Comparison of ENCODE assay signal across 8 cellular contexts in the genomic region with DNA sequence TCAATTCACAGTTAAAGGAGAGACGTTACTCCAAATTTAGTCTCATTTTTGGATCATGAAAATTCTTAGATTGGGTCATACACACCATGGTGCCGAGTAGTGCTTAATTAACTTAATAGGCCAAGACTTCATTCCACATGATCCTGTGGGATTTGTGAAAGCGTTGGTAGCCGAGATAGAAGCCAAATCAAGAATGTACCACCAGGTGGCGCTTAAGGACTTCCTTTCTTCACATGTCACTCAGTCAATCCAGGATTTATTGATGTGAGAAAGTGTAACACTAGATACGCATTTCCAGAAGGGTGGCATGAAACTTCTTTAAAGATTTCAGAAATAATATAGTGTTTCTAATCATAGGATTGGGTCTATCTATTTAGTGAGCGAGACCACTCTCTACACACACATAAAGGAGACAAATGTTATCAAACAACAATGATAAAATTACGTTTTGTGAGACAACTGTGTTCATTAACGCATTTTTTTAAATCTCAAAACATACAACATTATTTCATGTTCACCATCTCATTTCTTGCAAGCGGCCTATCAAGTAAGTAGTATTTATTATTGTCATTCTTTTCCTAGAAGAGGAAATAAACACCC.
A peak's percentile ranks its signal among the peaks of the same experiment; 100 is the strongest.
DNase-seq lines count a peak whose midpoint lies in the region; ATAC-seq and TF ChIP-seq lines count a peak whose summit lies in the region.

No MANE protein-coding gene starts in this region.

- H3K27me3 Mint-ChIP-seq in activated T-cell treated with anti-CD3 and anti-CD28 coated beads, Interleukin-2, amount 50 U/mL, for 4 hours (ENCODE audit: low read depth): no peaks in the 10 kb centered on the region

- no peak for ATAC-seq in activated T-cell treated with anti-CD3 and anti-CD28 coated beads, Interleukin-2, amount 50 U/mL, for 4 hours
- peak; percentile 73 for ATAC-seq in GM21576 (IDR thresholded peaks at IDR 0.05; ENCODE audit: unreplicated experiment)

- no peaks in the 10 kb centered on the region for H3K9me2 ChIP-seq in neural cell (ENCODE audit: insufficient read depth, low read length)

- H3K27ac ChIP-seq in neural cell (ENCODE audit: low read length): no peak overlapping the region

- H3F3A ChIP-seq in neural cell (ENCODE audit: insufficient read depth, low read length, poor library complexity, severe bottlenecking): no peaks in the 10 kb centered on the region

- no peak overlapping the region for H3K4me2 ChIP-seq in neural cell (ENCODE audit: low read length)

- TF ChIP-seq EP300 in neural cell (conservative IDR thresholded peaks at IDR 0.05; ENCODE audit: poor library complexity, severe bottlenecking): peak; percentile 24

- no peaks in the 10 kb centered on the region for H3K36me3 ChIP-seq in neural cell (ENCODE audit: insufficient read depth, low read length)

- peak; percentile 2 for DNase-seq in activated T-cell treated with anti-CD3 and anti-CD28 coated beads for 24 hours (ENCODE audit: low read depth)
- no peak for DNase-seq in activated T-cell treated with anti-CD3 and anti-CD28 coated beads, Interleukin-2, amount 50 U/mL, for 4 hours
- peak; percentile 52 for DNase-seq in LoVo (ENCODE audit: low spot score)
- DNase-seq in SHP77 (lab: John Stamatoyannopoulos, UW): peak; percentile 17 to 54
- DNase-seq in epithelial cell of esophagus (ENCODE audit: low read depth): peak; percentile 80
- DNase-seq in amniotic stem cell (lab: John Stamatoyannopoulos, UW): no peak

- peak; percentile 94 for TF ChIP-seq RAD21 in neural cell (conservative IDR thresholded peaks at IDR 0.05)

- H4K20me1 ChIP-seq in neural cell (ENCODE audit: insufficient read depth): no peaks in the 10 kb centered on the region

- no peaks in the 10 kb centered on the region for H3K9me3 ChIP-seq in neural cell (ENCODE audit: low read length)

- no peak overlapping the region for H3K9ac ChIP-seq in neural cell (ENCODE audit: low read length)

- no peaks in the 10 kb centered on the region for H3K4me1 Mint-ChIP-seq in activated T-cell treated with anti-CD3 and anti-CD28 coated beads, Interleukin-2, amount 50 U/mL, for 4 hours (ENCODE audit: low read depth)

- H3K27me3 ChIP-seq in neural cell (ENCODE audit: insufficient read depth, low read depth, low read length): no peaks in the 10 kb centered on the region

- H3K79me2 ChIP-seq in neural cell (replicated peaks; ENCODE audit: insufficient read depth, low read length): no peaks in the 10 kb centered on the region

- H3K36me3 Mint-ChIP-seq in activated T-cell treated with anti-CD3 and anti-CD28 coated beads, Interleukin-2, amount 50 U/mL, for 4 hours (ENCODE audit: insufficient read depth): no peaks in the 10 kb centered on the region

- no peak overlapping the region for H2AFZ ChIP-seq in neural cell (ENCODE audit: low read depth, low read length)

- no peak overlapping the region for H3K4me3 Mint-ChIP-seq in activated T-cell treated with anti-CD3 and anti-CD28 coated beads, Interleukin-2, amount 50 U/mL, for 4 hours

- H3K9me3 Mint-ChIP-seq in activated T-cell treated with anti-CD3 and anti-CD28 coated beads, Interleukin-2, amount 50 U/mL, for 4 hours: no peaks in the 10 kb centered on the region

- H3K4me3 ChIP-seq in epithelial cell of esophagus (ENCODE audit: low read length) (no peak overlapping the region), neural cell (ENCODE audit: low read length) (no peak overlapping the region)

- TF ChIP-seq CTCF in epithelial cell of esophagus (IDR thresholded peaks at IDR 0.05; ENCODE audit: insufficient read depth, low read depth, low read length, missing control alignments) (peak; percentile 86), neural cell (IDR thresholded peaks at IDR 0.05; ENCODE audit: poor library complexity, severe bottlenecking) (peak; percentile 87)

TF ChIP-seq in neural cell, 6 proteins besides CTCF, POLR2A, EP300 and RAD21:
- peak; percentile 94 for TF ChIP-seq SMC3 (conservative IDR thresholded peaks at IDR 0.05; ENCODE audit: poor library complexity)
- no peak for TF ChIP-seq MXI1 (conservative IDR thresholded peaks at IDR 0.05; ENCODE audit: poor library complexity, severe bottlenecking)
- TF ChIP-seq POLR2AphosphoS5 (IDR thresholded peaks at IDR 0.05): no peak
- no peak for TF ChIP-seq EZH2 (IDR thresholded peaks at IDR 0.05; ENCODE audit: borderline replicate concordance, insufficient read depth, low read length, poor library complexity, severe bottlenecking)
- TF ChIP-seq TAF1 (IDR thresholded peaks at IDR 0.05; ENCODE audit: low read depth): no peak
TF ChIP-seq in neural cell: peak in this region for 1.

Comparison
In these comparisons a context has a peak if more than half of its experiments do, and no peak if none do; other contexts are left out.
1. DNase-seq: peak in activated T-cell treated with anti-CD3 and anti-CD28 coated beads for 24 hours (single experiment), LoVo (single experiment), SHP77 (2 of 2) and epithelial cell of esophagus (single experiment); none in activated T-cell treated with anti-CD3 and anti-CD28 coated beads, Interleukin-2, amount 50 U/mL, for 4 hours (single experiment) and amniotic stem cell (single experiment).